8 cellular contexts compared by ENCODE assay signal in genomic region chr17:18682671-18683070, GRCh38. TPM values are rescaled to one million over a fixed set of nuclear protein-coding genes. Genes with fewer than 3 reads are reported as not detected.
DNase-seq lines count a peak whose midpoint lies in the region; ATAC-seq, FAIRE-seq and TF ChIP-seq lines count a peak whose summit lies in the region.
"Not testable (repeated sequence)": the region's sequence is repeated elsewhere in the genome, so short reads cannot be mapped to it uniquely, and the experiment has no call there.

No MANE protein-coding gene starts in this region.

- CTCF ChIA-PET in PC-9 (lab: Charles Lee), result interaction anchor here (0.6 kb wide), 1 partner anchor 57 kb away, joined by 4 read pairs; no protein-coding TSS in a partner anchor

- not testable (repeated sequence) for H3K9me3 ChIP-seq in PC-9 (ENCODE audit: insufficient read depth, low read depth); colonic mucosa; right cardiac atrium (ENCODE audit: control insufficient read depth, low read length)

- not testable (repeated sequence) for BruUV-seq in PC-9 (replicated peaks; lab: Mats Ljungman, UMichigan)

- H3K27me3 Mint-ChIP-seq in activated T-helper 1 cell treated with anti-CD3 and anti-CD28 coated beads, Interleukin-12 subunit alpha, Interleukin-12 subunit beta, Interleukin-2, Interleukin-4 antibody, amounts not matched to agents 30 ng/mL and 10 ng/mL and 1 ng/mL, durations not matched to agents 14 hours and 24 hours and 36 hours (ENCODE audit: insufficient read depth); nephron progenitor cell (ENCODE audit: low read depth, poor library complexity); stimulated activated naive CD8-positive, alpha-beta T cell treated with anti-CD3 and anti-CD28 coated beads, Interleukin-15, amount 100 ng/mL, for 72 hours: not testable (repeated sequence)

- not testable (repeated sequence) for H4K20me1 ChIP-seq in PC-9 (ENCODE audit: insufficient read depth)

- POLR2A ChIA-PET in PC-9 (lab: Charles Lee; ENCODE audit: unreplicated experiment), result interaction anchor here (0.6 to 0.7 kb wide), 2 partner anchors 27 to 33 kb away, joined by 3 read pairs; no protein-coding TSS in a partner anchor

- not testable (repeated sequence) for H3K4me1 Mint-ChIP-seq in activated T-helper 1 cell treated with anti-CD3 and anti-CD28 coated beads, Interleukin-12 subunit alpha, Interleukin-12 subunit beta, Interleukin-2, Interleukin-4 antibody, amounts not matched to agents 30 ng/mL and 10 ng/mL and 1 ng/mL, durations not matched to agents 14 hours and 24 hours and 36 hours (ENCODE audit: low read depth); nephron progenitor cell; stimulated activated naive CD8-positive, alpha-beta T cell treated with anti-CD3 and anti-CD28 coated beads, Interleukin-15, amount 100 ng/mL, for 72 hours

- TF ChIP-seq CTCF in D721Med (IDR thresholded peaks at IDR 0.05; ENCODE audit: insufficient read depth, missing control alignments); HFF-Myc (IDR thresholded peaks at IDR 0.05; ENCODE audit: low read depth, low read length, missing control alignments); PC-9 (conservative IDR thresholded peaks at IDR 0.05); colonic mucosa (IDR thresholded peaks at IDR 0.05); nephron progenitor cell (IDR thresholded peaks at IDR 0.05): not testable (repeated sequence)

- peak overlapping the region; percentile 83 for H2AFZ ChIP-seq in PC-9

- peak overlapping the region; percentile 51 for H3K4me3 ChIP-seq in HFF-Myc (replicated peaks; ENCODE audit: low read depth, low read length)
- peak overlapping the region; percentile 69 for H3K4me3 ChIP-seq in PC-9
- H3K4me3 ChIP-seq in colonic mucosa, result peak overlapping the region; percentile 53
- H3K4me3 ChIP-seq in right cardiac atrium (ENCODE audit: low read length), result peak overlapping the region; percentile 59

- not testable (repeated sequence) for H3K36me3 ChIP-seq in PC-9 (ENCODE audit: low read depth); colonic mucosa

- not testable (repeated sequence) for H3K9me3 Mint-ChIP-seq in activated T-helper 1 cell treated with anti-CD3 and anti-CD28 coated beads, Interleukin-12 subunit alpha, Interleukin-12 subunit beta, Interleukin-2, Interleukin-4 antibody, amounts not matched to agents 30 ng/mL and 10 ng/mL and 1 ng/mL, durations not matched to agents 14 hours and 24 hours and 36 hours; stimulated activated naive CD8-positive, alpha-beta T cell treated with anti-CD3 and anti-CD28 coated beads, Interleukin-15, amount 100 ng/mL, for 72 hours
- peaks cover 40% of the 10 kb centered on the region for H3K9me3 Mint-ChIP-seq in nephron progenitor cell

- ATAC-seq in right cardiac atrium; stimulated activated naive CD8-positive, alpha-beta T cell treated with anti-CD3 and anti-CD28 coated beads, Interleukin-15, amount 100 ng/mL, for 72 hours: not testable (repeated sequence)

- H3K9ac ChIP-seq in colonic mucosa (ENCODE audit: low read depth in 2 of 2, low read length in 2 of 2), result not testable (repeated sequence)

- not testable (repeated sequence) for H3K79me2 ChIP-seq in PC-9 (ENCODE audit: low read depth)

- not testable (repeated sequence) for DNase-seq in D721Med (ENCODE audit: insufficient read length, low spot score); HFF-Myc (ENCODE audit: extremely low read depth, low read depth); PC-9; activated T-helper 1 cell treated with anti-CD3 and anti-CD28 coated beads, Interleukin-12 subunit alpha, Interleukin-12 subunit beta, Interleukin-2, Interleukin-4 antibody, amounts not matched to agents 30 ng/mL and 10 ng/mL and 1 ng/mL, durations not matched to agents 14 hours and 24 hours and 36 hours (ENCODE audit: low spot score); colonic mucosa; right cardiac atrium; nephron progenitor cell; stimulated activated naive CD8-positive, alpha-beta T cell treated with anti-CD3 and anti-CD28 coated beads, Interleukin-15, amount 100 ng/mL, for 72 hours

- H3K9me2 ChIP-seq in PC-9 (ENCODE audit: insufficient read depth), result not testable (repeated sequence)

- peak overlapping the region; percentile 74 for H3K4me2 ChIP-seq in PC-9

- not testable (repeated sequence) for H3K4me1 ChIP-seq in PC-9 (replicated peaks; ENCODE audit: insufficient read depth); colonic mucosa; right cardiac atrium (ENCODE audit: control insufficient read depth, insufficient read depth, low read length)

- FAIRE-seq in D721Med (lab: Jason Lieb, UNC), result peak; percentile 66

- 1% methylated on average over 3 of the region's 3 CpGs for WGBS in right cardiac atrium

- H3K27ac ChIP-seq in PC-9; colonic mucosa; right cardiac atrium (ENCODE audit: low read length): not testable (repeated sequence)

- H3K36me3 Mint-ChIP-seq in activated T-helper 1 cell treated with anti-CD3 and anti-CD28 coated beads, Interleukin-12 subunit alpha, Interleukin-12 subunit beta, Interleukin-2, Interleukin-4 antibody, amounts not matched to agents 30 ng/mL and 10 ng/mL and 1 ng/mL, durations not matched to agents 14 hours and 24 hours and 36 hours (ENCODE audit: low read depth), result not testable (repeated sequence)
- peaks cover 35% of the 10 kb centered on the region for H3K36me3 Mint-ChIP-seq in nephron progenitor cell (ENCODE audit: low read depth)

- H3F3A ChIP-seq in PC-9 (ENCODE audit: insufficient read depth, low read depth), result not testable (repeated sequence)

- H3K4me3 Mint-ChIP-seq in activated T-helper 1 cell treated with anti-CD3 and anti-CD28 coated beads, Interleukin-12 subunit alpha, Interleukin-12 subunit beta, Interleukin-2, Interleukin-4 antibody, amounts not matched to agents 30 ng/mL and 10 ng/mL and 1 ng/mL, durations not matched to agents 14 hours and 24 hours and 36 hours, result peak overlapping the region; percentile 91
- H3K4me3 Mint-ChIP-seq in nephron progenitor cell, result peak overlapping the region; percentile 84
- peak overlapping the region; percentile 84 to 94 for H3K4me3 Mint-ChIP-seq in stimulated activated naive CD8-positive, alpha-beta T cell treated with anti-CD3 and anti-CD28 coated beads, Interleukin-15, amount 100 ng/mL, for 72 hours

- intact Hi-C loops in PC-9 (cut with micrococcal nuclease; ENCODE audit: unreplicated experiment); activated T-helper 1 cell treated with anti-CD3 and anti-CD28 coated beads, Interleukin-12 subunit alpha, Interleukin-12 subunit beta, Interleukin-2, Interleukin-4 antibody, amounts not matched to agents 30 ng/mL and 10 ng/mL and 1 ng/mL, durations not matched to agents 14 hours and 24 hours and 36 hours (cut with micrococcal nuclease); colonic mucosa (cut with DNase I); right cardiac atrium (cut with DNase I): not testable (repeated sequence)

- not testable (repeated sequence) for H3K27me3 ChIP-seq in PC-9 (ENCODE audit: insufficient read depth, low read depth); colonic mucosa; right cardiac atrium (ENCODE audit: control insufficient read depth, insufficient read depth)

- H3K27ac Mint-ChIP-seq in activated T-helper 1 cell treated with anti-CD3 and anti-CD28 coated beads, Interleukin-12 subunit alpha, Interleukin-12 subunit beta, Interleukin-2, Interleukin-4 antibody, amounts not matched to agents 30 ng/mL and 10 ng/mL and 1 ng/mL, durations not matched to agents 14 hours and 24 hours and 36 hours; nephron progenitor cell; stimulated activated naive CD8-positive, alpha-beta T cell treated with anti-CD3 and anti-CD28 coated beads, Interleukin-15, amount 100 ng/mL, for 72 hours: not testable (repeated sequence)

RNA-seq across cellular contexts. Expression of gene FOXO3B, which starts 0.6 kb away (rescaled TPM):
- 6.2 and 8.3 TPM in 2 replicates for total RNA-seq in PC-9 (2021)
- total RNA-seq in activated T-helper 1 cell treated with anti-CD3 and anti-CD28 coated beads, Interleukin-12 subunit alpha, Interleukin-12 subunit beta, Interleukin-2, Interleukin-4 antibody, amounts not matched to agents 30 ng/mL and 10 ng/mL and 1 ng/mL, durations not matched to agents 14 hours and 24 hours and 36 hours, result 5.7 and 5.9 TPM in 2 replicates
- 1 to 10 TPM; 3.0 TPM for total RNA-seq in colonic mucosa
- 1 to 10 TPM; 1.6 to 2.5 (median 2.0) TPM for total RNA-seq in right cardiac atrium
- polyA plus RNA-seq in right cardiac atrium, result 0.59 TPM

RNA-seq across cellular contexts. Expression of gene TBC1D28, which starts 38.5 kb away (rescaled TPM):
- total RNA-seq in PC-9 (2021), result not detected in 2 replicates
- 0.08 TPM in 1 of 2 replicates, not detected in the other for total RNA-seq in activated T-helper 1 cell treated with anti-CD3 and anti-CD28 coated beads, Interleukin-12 subunit alpha, Interleukin-12 subunit beta, Interleukin-2, Interleukin-4 antibody, amounts not matched to agents 30 ng/mL and 10 ng/mL and 1 ng/mL, durations not matched to agents 14 hours and 24 hours and 36 hours
- total RNA-seq in colonic mucosa, result not detected
- not detected for total RNA-seq in right cardiac atrium
- not detected for polyA plus RNA-seq in right cardiac atrium
